17 cellular contexts compared by ENCODE assay signal in genomic region chr9:77731930-77732329, GRCh38.
DNase-seq lines count a peak whose midpoint lies in the region; ATAC-seq and TF ChIP-seq lines count a peak whose summit lies in the region.
"Had no signal": no experiment of that assay in that cellular context is flagged by ENCODE, and none has a peak within 500 bp of the region (broad histone marks: within the 10 kb centered on the region; RNA-seq: fewer than 3 reads in every experiment).

No MANE protein-coding gene starts in this region.

- H3K27me3 Mint-ChIP-seq in H9 (ENCODE audit: low read depth): no peaks in the 10 kb centered on the region
- H3K27me3 Mint-ChIP-seq in activated CD8-positive, alpha-beta T cell treated with anti-CD3 and anti-CD28 coated beads, Interleukin-2, amount 10 ng/mL, durations not matched to agents 7 days and 5 days (ENCODE audit: low read depth): no peaks in the 10 kb centered on the region
- H3K27me3 Mint-ChIP-seq: activated CD4-positive, alpha-beta memory T cell treated with anti-CD3 and anti-CD28 coated beads, Interleukin-2, amount 10 ng/mL, durations not matched to agents 7 days and 5 days; B cell; naive thymus-derived CD8-positive, alpha-beta T cell had no signal

- no peaks in the 10 kb centered on the region for H3K79me1 ChIP-seq in H9 (ENCODE audit: insufficient read depth, low read depth, low read length, poor library complexity, severe bottlenecking)

- peaks cover 15 to 21% (median 20%) of the 10 kb centered on the region in 3 experiments; a peak in 6 of 7 replicates for H3K36me3 Mint-ChIP-seq in H9 (ENCODE audit: insufficient read depth in 1 of 3, low read depth in 3 of 3)
- H3K36me3 Mint-ChIP-seq in activated CD8-positive, alpha-beta T cell treated with anti-CD3 and anti-CD28 coated beads, Interleukin-2, amount 10 ng/mL, durations not matched to agents 7 days and 5 days (ENCODE audit: low read depth): peaks cover 20% of the 10 kb centered on the region

- peaks cover 3% of the 10 kb centered on the region for H3K23me2 ChIP-seq in H9 (ENCODE audit: insufficient read length, low read depth, low read length, poor library complexity, severe bottlenecking)

- H4K8ac ChIP-seq in H9 (replicated peaks; ENCODE audit: insufficient read length, low read depth, low read length): no peak overlapping the region

- H3K56ac ChIP-seq in H9 (ENCODE audit: insufficient read length, low read depth, low read length): no peak overlapping the region

- H4K91ac ChIP-seq in H9 (ENCODE audit: insufficient read length, low read depth, low read length): no peak overlapping the region

- H2BK120ac ChIP-seq in H9 (ENCODE audit: low read depth, low read length, poor library complexity, severe bottlenecking): no peak overlapping the region

- peak; percentile 83 for DNase-seq in DMS53 (lab: John Stamatoyannopoulos, UW)
- no peak for DNase-seq in H9
- peak; percentile 95 for DNase-seq in NCI-H2107 treated with DMSO at 0.1 percent for 48 hours (lab: John Stamatoyannopoulos, UW; ENCODE audit: unreplicated experiment)
- DNase-seq in dorsolateral prefrontal cortex: no peak
- no peak for DNase-seq in inferior parietal cortex (ENCODE audit: extremely low spot score)
- no peak for DNase-seq in activated CD8-positive, alpha-beta T cell treated with anti-CD3 and anti-CD28 coated beads, Interleukin-2, amount 10 ng/mL, durations not matched to agents 7 days and 5 days
- no peak for DNase-seq in HuH-7 (ENCODE audit: low spot score)
- no peak for DNase-seq in hypothalamus (lab: John Stamatoyannopoulos, UW)
- DNase-seq: activated CD4-positive, alpha-beta memory T cell treated with anti-CD3 and anti-CD28 coated beads, Interleukin-2, amount 10 ng/mL, durations not matched to agents 7 days and 5 days; activated naive CD4-positive, alpha-beta T cell treated with anti-CD3 and anti-CD28 coated beads for 36 hours; colonic mucosa; GF-D8; naive thymus-derived CD8-positive, alpha-beta T cell; PC-3; T-helper 2 cell; upper lobe of right lung had no signal

- H4K5ac ChIP-seq in H9 (ENCODE audit: insufficient read length, low read depth, low read length): no peak overlapping the region

- POLR2A ChIA-PET in activated CD8-positive, alpha-beta T cell treated with anti-CD3 and anti-CD28 coated beads, Interleukin-2, amount 10 ng/mL, durations not matched to agents 7 days and 5 days (lab: Charles Lee): no interaction called here

- H4K20me1 ChIP-seq in H9 (ENCODE audit: control insufficient read depth, insufficient read depth, insufficient read length): no peaks in the 10 kb centered on the region

- H3K4me3 ChIP-seq in dorsolateral prefrontal cortex: no peak overlapping the region
- H3K4me3 ChIP-seq: colonic mucosa, upper lobe of right lung had no signal

- no peak overlapping the region for H2BK15ac ChIP-seq in H9 (ENCODE audit: low read depth, low read length)

- intact Hi-C loops in dorsolateral prefrontal cortex (cut with DNase I): no loop called here

- H3T11ph ChIP-seq in H9 (ENCODE audit: low read length): no peak overlapping the region

- no peaks in the 10 kb centered on the region for H3K9me3 Mint-ChIP-seq in H9
- H3K9me3 Mint-ChIP-seq in activated CD8-positive, alpha-beta T cell treated with anti-CD3 and anti-CD28 coated beads, Interleukin-2, amount 10 ng/mL, durations not matched to agents 7 days and 5 days (ENCODE audit: insufficient read depth): no peaks in the 10 kb centered on the region
- H3K9me3 Mint-ChIP-seq: activated CD4-positive, alpha-beta memory T cell treated with anti-CD3 and anti-CD28 coated beads, Interleukin-2, amount 10 ng/mL, durations not matched to agents 7 days and 5 days; activated naive CD4-positive, alpha-beta T cell treated with anti-CD3 and anti-CD28 coated beads for 36 hours; naive thymus-derived CD8-positive, alpha-beta T cell had no signal

- TF ChIP-seq CTCF in H9 (conservative IDR thresholded peaks at IDR 0.05) (no peak), dorsolateral prefrontal cortex (IDR thresholded peaks at IDR 0.05 in 54 of 56, conservative IDR thresholded peaks at IDR 0.05 in 2 of 56; ENCODE audit: low read depth in 1 of 56, partially characterized antibody in 56 of 56) (no peak)

- H3K27me3 ChIP-seq in H9 (ENCODE audit: insufficient read depth, low read length) (no peaks in the 10 kb centered on the region), dorsolateral prefrontal cortex (no peaks in the 10 kb centered on the region)
- H3K27me3 ChIP-seq: colonic mucosa, upper lobe of right lung had no signal

- H3K27ac Mint-ChIP-seq in H9: peak overlapping the region in 2 of 3 experiments; percentile 56 to 76; a peak in 2 of 7 replicates
- no peak overlapping the region for H3K27ac Mint-ChIP-seq in activated CD8-positive, alpha-beta T cell treated with anti-CD3 and anti-CD28 coated beads, Interleukin-2, amount 10 ng/mL, durations not matched to agents 7 days and 5 days
- H3K27ac Mint-ChIP-seq: activated CD4-positive, alpha-beta memory T cell treated with anti-CD3 and anti-CD28 coated beads, Interleukin-2, amount 10 ng/mL, durations not matched to agents 7 days and 5 days; activated naive CD4-positive, alpha-beta T cell treated with anti-CD3 and anti-CD28 coated beads for 36 hours; B cell; naive thymus-derived CD8-positive, alpha-beta T cell had no signal

- CTCF ChIA-PET in activated CD8-positive, alpha-beta T cell treated with anti-CD3 and anti-CD28 coated beads, Interleukin-2, amount 10 ng/mL, durations not matched to agents 7 days and 5 days (lab: Charles Lee): no interaction called here

- no peaks in the 10 kb centered on the region for H3K9me3 ChIP-seq in H9 (ENCODE audit: control insufficient read depth, low read depth, low read length)
- H3K9me3 ChIP-seq: colonic mucosa, upper lobe of right lung had no signal

- H3K4me1 ChIP-seq in H9 (ENCODE audit: insufficient read depth, low read length): peaks cover 8% of the 10 kb centered on the region
- H3K4me1 ChIP-seq: colonic mucosa had no signal

- no peaks in the 10 kb centered on the region for H3K79me2 ChIP-seq in H9 (ENCODE audit: insufficient read depth, low read length)

- H3K14ac ChIP-seq in H9 (ENCODE audit: insufficient read depth, low read length): no peak overlapping the region

- ATAC-seq in activated CD8-positive, alpha-beta T cell treated with anti-CD3 and anti-CD28 coated beads, Interleukin-2, amount 10 ng/mL, durations not matched to agents 7 days and 5 days: no peak
- ATAC-seq: naive thymus-derived CD8-positive, alpha-beta T cell; PC-3 had no signal

- H2BK12ac ChIP-seq in H9 (ENCODE audit: insufficient read length, low read depth, low read length): no peak overlapping the region

- no peak overlapping the region for H2AFZ ChIP-seq in H9 (ENCODE audit: low read length)

- no peak overlapping the region for H3K4me3 Mint-ChIP-seq in H9
- H3K4me3 Mint-ChIP-seq in activated CD8-positive, alpha-beta T cell treated with anti-CD3 and anti-CD28 coated beads, Interleukin-2, amount 10 ng/mL, durations not matched to agents 7 days and 5 days: no peak overlapping the region
- H3K4me3 Mint-ChIP-seq: activated CD4-positive, alpha-beta memory T cell treated with anti-CD3 and anti-CD28 coated beads, Interleukin-2, amount 10 ng/mL, durations not matched to agents 7 days and 5 days; activated naive CD4-positive, alpha-beta T cell treated with anti-CD3 and anti-CD28 coated beads for 36 hours; B cell; naive thymus-derived CD8-positive, alpha-beta T cell had no signal

- no peak overlapping the region for H3K4me2 ChIP-seq in H9 (ENCODE audit: insufficient read depth, insufficient read length, low read length)

- H3K23ac ChIP-seq in H9 (ENCODE audit: insufficient read length, low read depth, low read length): no peak overlapping the region

- no peak overlapping the region for H3K4ac ChIP-seq in H9 (ENCODE audit: low read depth, low read length)

- H3K27ac ChIP-seq in H9 (ENCODE audit: insufficient read length, low read depth, low read length): no peak overlapping the region
- H3K27ac ChIP-seq in dorsolateral prefrontal cortex: peak overlapping the region in 42 of 59 donors; percentile 0 to 85 (median 44)
- H3K27ac ChIP-seq: colonic mucosa, upper lobe of right lung had no signal

- peaks cover 41 to 45% of the 10 kb centered on the region in 2 experiments for H3K4me1 Mint-ChIP-seq in H9
- peaks cover 3% of the 10 kb centered on the region for H3K4me1 Mint-ChIP-seq in activated CD8-positive, alpha-beta T cell treated with anti-CD3 and anti-CD28 coated beads, Interleukin-2, amount 10 ng/mL, durations not matched to agents 7 days and 5 days (ENCODE audit: low read depth)

- H3K18ac ChIP-seq in H9 (ENCODE audit: insufficient read length, low read depth, low read length): no peak overlapping the region

- H3K9ac ChIP-seq in H9 (ENCODE audit: extremely low read depth, insufficient read length, low read length): no peak overlapping the region

- WGBS in H9 (ENCODE audit: extremely low coverage, insufficient read length, low lambda C conversion rate): no CpG with 5 or more reads among the region's 8 CpGs

- no peak overlapping the region for H2BK20ac ChIP-seq in H9 (ENCODE audit: low read depth, low read length, poor library complexity, severe bottlenecking)

- H2BK5ac ChIP-seq in H9 (ENCODE audit: insufficient read length, low read length): no peak overlapping the region

- H2AK5ac ChIP-seq in H9 (ENCODE audit: insufficient read length, low read length): no peak overlapping the region

Comparison
In these comparisons a context has a peak if more than half of its experiments do, and no peak if none do; other contexts are left out.
1. DNase-seq: peak in DMS53 (single experiment) and NCI-H2107 treated with DMSO at 0.1 percent for 48 hours (single experiment); none in H9 (single experiment), dorsolateral prefrontal cortex (0 of 10), inferior parietal cortex (single experiment), activated CD8-positive, alpha-beta T cell treated with anti-CD3 and anti-CD28 coated beads, Interleukin-2, amount 10 ng/mL, durations not matched to agents 7 days and 5 days (single experiment), HuH-7 (single experiment) and hypothalamus (0 of 51).